Comparison of ENCODE assay signal across 8 cellular contexts in the genomic region with DNA sequence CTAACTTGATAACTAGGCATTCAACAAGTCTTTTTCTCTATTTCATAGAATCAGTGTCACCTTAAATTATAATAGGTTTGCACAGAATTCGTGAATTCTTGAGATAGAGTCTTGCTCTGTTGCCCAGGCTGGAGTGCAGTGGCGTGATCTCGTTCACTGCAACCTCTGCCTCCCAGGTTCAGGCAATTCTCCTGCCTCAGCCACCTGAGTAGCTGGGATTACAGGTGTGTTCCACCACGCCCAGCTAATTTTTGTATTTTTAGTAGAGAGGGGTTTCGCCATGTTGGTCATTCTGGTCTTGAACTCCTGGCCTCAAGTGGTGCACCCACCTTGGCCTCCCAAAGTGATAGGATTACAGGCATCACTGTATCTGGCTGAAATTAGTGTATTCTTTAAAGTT. TPM values are rescaled to one million over a fixed set of nuclear protein-coding genes. Genes with fewer than 3 reads are reported as not detected.
DNase-seq lines count a peak whose midpoint lies in the region; ATAC-seq and TF ChIP-seq lines count a peak whose summit lies in the region.
"Not testable (repeated sequence)": the region's sequence is repeated elsewhere in the genome, so short reads cannot be mapped to it uniquely, and the experiment has no call there.

No MANE protein-coding gene starts in this region.

- H3K27me3 Mint-ChIP-seq in T-cell; activated CD8-positive, alpha-beta T cell treated with anti-CD3 and anti-CD28 coated beads for 36 hours; activated naive CD4-positive, alpha-beta T cell treated with anti-CD3 and anti-CD28 coated beads, Interleukin-2, amount 10 ng/mL, durations not matched to agents 7 days and 5 days; chondrocyte (ENCODE audit: low read depth); naive thymus-derived CD8-positive, alpha-beta T cell: not testable (repeated sequence)

- H3F3A ChIP-seq in smooth muscle cell (ENCODE audit: low read depth), result not testable (repeated sequence)

- H3K4me3 Mint-ChIP-seq in T-cell; activated CD8-positive, alpha-beta T cell treated with anti-CD3 and anti-CD28 coated beads for 36 hours; activated naive CD4-positive, alpha-beta T cell treated with anti-CD3 and anti-CD28 coated beads, Interleukin-2, amount 10 ng/mL, durations not matched to agents 7 days and 5 days; chondrocyte (ENCODE audit: unreplicated experiment); naive thymus-derived CD8-positive, alpha-beta T cell: not testable (repeated sequence)

- H2AFZ ChIP-seq in smooth muscle cell (ENCODE audit: low read depth), result not testable (repeated sequence)

- peak overlapping the region in 7 of 11 experiments; percentile 60 to 76 (median 68); a peak in 13 of 22 replicates for H3K27ac ChIP-seq in BLaER1 treated with 17β-estradiol and CSF1 and Interleukin-3, amounts not matched to agents 10 nM and 100 nM
- H3K27ac ChIP-seq in smooth muscle cell (ENCODE audit: low read depth), result peak overlapping the region; percentile 45

- not testable (repeated sequence) for H3K9ac ChIP-seq in BLaER1 treated with 17β-estradiol and CSF1 and Interleukin-3, amounts not matched to agents 10 nM and 100 nM; smooth muscle cell (ENCODE audit: low read depth)

- H3K9me3 ChIP-seq in BLaER1 treated with 17β-estradiol and CSF1 and Interleukin-3, amounts not matched to agents 10 nM and 100 nM (replicated peaks in 1 of 11); smooth muscle cell (replicated peaks; ENCODE audit: low read depth): not testable (repeated sequence)

- POLR2A ChIA-PET in T-cell (lab: Charles Lee), result interaction anchor here (0.5 to 0.7 kb wide), 5 partner anchors 18 to 224 kb away, joined by 3 to 6 read pairs (median 3); no protein-coding TSS in a partner anchor
- POLR2A ChIA-PET in activated CD8-positive, alpha-beta T cell treated with anti-CD3 and anti-CD28 coated beads for 36 hours (lab: Charles Lee), result interaction anchor here (0.7 kb wide), 1 partner anchor 305 kb away, joined by 3 read pairs; no protein-coding TSS in a partner anchor
- POLR2A ChIA-PET in naive thymus-derived CD8-positive, alpha-beta T cell (lab: Charles Lee), result not testable (repeated sequence)

- peaks cover 26 to 75% (median 48%) of the 10 kb centered on the region in 11 experiments; a peak in 21 of 22 replicates for H3K36me3 ChIP-seq in BLaER1 treated with 17β-estradiol and CSF1 and Interleukin-3, amounts not matched to agents 10 nM and 100 nM
- not testable (repeated sequence) for H3K36me3 ChIP-seq in smooth muscle cell (ENCODE audit: low read depth)

- peaks cover 64% of the 10 kb centered on the region for H3K36me3 Mint-ChIP-seq in T-cell
- peaks cover 77% of the 10 kb centered on the region for H3K36me3 Mint-ChIP-seq in activated CD8-positive, alpha-beta T cell treated with anti-CD3 and anti-CD28 coated beads for 36 hours (ENCODE audit: low read depth)
- H3K36me3 Mint-ChIP-seq in activated naive CD4-positive, alpha-beta T cell treated with anti-CD3 and anti-CD28 coated beads, Interleukin-2, amount 10 ng/mL, durations not matched to agents 7 days and 5 days, result peaks cover 60% of the 10 kb centered on the region
- peaks cover 29% of the 10 kb centered on the region for H3K36me3 Mint-ChIP-seq in chondrocyte (ENCODE audit: low read depth)
- peaks cover 4 to 83% (median 5%) of the 10 kb centered on the region in 3 donors for H3K36me3 Mint-ChIP-seq in naive thymus-derived CD8-positive, alpha-beta T cell

- WGBS in smooth muscle cell (ENCODE audit: low lambda C conversion rate), result 88% methylated on average over 5 of the region's 5 CpGs

- not testable (repeated sequence) for TF ChIP-seq CTCF in activated CD8-positive, alpha-beta T cell treated with anti-CD3 and anti-CD28 coated beads for 36 hours (IDR thresholded peaks at IDR 0.05); chondrocyte (IDR thresholded peaks at IDR 0.05); smooth muscle cell (IDR thresholded peaks at IDR 0.05; ENCODE audit: borderline replicate concordance, insufficient read depth, poor library complexity, severe bottlenecking)

- not testable (repeated sequence) for H3K9me3 Mint-ChIP-seq in T-cell; activated CD8-positive, alpha-beta T cell treated with anti-CD3 and anti-CD28 coated beads for 36 hours; activated naive CD4-positive, alpha-beta T cell treated with anti-CD3 and anti-CD28 coated beads, Interleukin-2, amount 10 ng/mL, durations not matched to agents 7 days and 5 days; chondrocyte (ENCODE audit: low read depth); naive thymus-derived CD8-positive, alpha-beta T cell

- CTCF ChIA-PET in T-cell (lab: Charles Lee), result interaction anchor here (0.7 to 1.5 kb wide), 3 partner anchors 13 to 177 kb away, joined by 3 to 7 read pairs (median 4); no protein-coding TSS in a partner anchor
- CTCF ChIA-PET in activated CD8-positive, alpha-beta T cell treated with anti-CD3 and anti-CD28 coated beads for 36 hours (lab: Charles Lee), result interaction anchor here (1.4 kb wide), 1 partner anchor 15 kb away, joined by 3 read pairs; no protein-coding TSS in a partner anchor
- CTCF ChIA-PET in activated naive CD4-positive, alpha-beta T cell treated with anti-CD3 and anti-CD28 coated beads, Interleukin-2, amount 10 ng/mL, durations not matched to agents 7 days and 5 days (lab: Charles Lee), result not testable (repeated sequence)

- peak; percentile 36 for TF ChIP-seq POLR2A in GM19193 (IDR thresholded peaks at IDR 0.05; ENCODE audit: extremely low read depth, insufficient read depth, insufficient read length)

- ATAC-seq in T-cell (replicated peaks in 1 of 4); activated CD8-positive, alpha-beta T cell treated with anti-CD3 and anti-CD28 coated beads for 36 hours; naive thymus-derived CD8-positive, alpha-beta T cell: not testable (repeated sequence)

- H3K27ac Mint-ChIP-seq in T-cell, result peak overlapping the region; percentile 17 to 64
- peak overlapping the region; percentile 8 for H3K27ac Mint-ChIP-seq in activated CD8-positive, alpha-beta T cell treated with anti-CD3 and anti-CD28 coated beads for 36 hours
- H3K27ac Mint-ChIP-seq in activated naive CD4-positive, alpha-beta T cell treated with anti-CD3 and anti-CD28 coated beads, Interleukin-2, amount 10 ng/mL, durations not matched to agents 7 days and 5 days, result peak overlapping the region; percentile 47
- peak overlapping the region; percentile 34 for H3K27ac Mint-ChIP-seq in chondrocyte (ENCODE audit: unreplicated experiment)
- H3K27ac Mint-ChIP-seq in naive thymus-derived CD8-positive, alpha-beta T cell, result peak overlapping the region in 9 of 10 donors; percentile 1 to 90 (median 49)

- H4K20me1 ChIP-seq in BLaER1 treated with 17β-estradiol and CSF1 and Interleukin-3, amounts not matched to agents 10 nM and 100 nM; smooth muscle cell (ENCODE audit: low read depth): not testable (repeated sequence)

- peaks cover 12 to 52% (median 42%) of the 10 kb centered on the region in 10 experiments for H3K4me1 ChIP-seq in BLaER1 treated with 17β-estradiol and CSF1 and Interleukin-3, amounts not matched to agents 10 nM and 100 nM
- H3K4me1 ChIP-seq in smooth muscle cell (ENCODE audit: low read depth), result not testable (repeated sequence)

- not testable (repeated sequence) for H3K27me3 ChIP-seq in BLaER1 treated with 17β-estradiol and CSF1 and Interleukin-3, amounts not matched to agents 10 nM and 100 nM; smooth muscle cell (ENCODE audit: low read depth)

- not testable (repeated sequence) for H3K4me3 ChIP-seq in BLaER1 treated with 17β-estradiol and CSF1 and Interleukin-3, amounts not matched to agents 10 nM and 100 nM; smooth muscle cell

- H3K4me2 ChIP-seq in BLaER1 treated with 17β-estradiol and CSF1 and Interleukin-3, amounts not matched to agents 10 nM and 100 nM, result peak overlapping the region in 4 of 11 experiments; percentile 17 to 86 (median 66); a peak in 4 of 22 replicates
- H3K4me2 ChIP-seq in smooth muscle cell, result not testable (repeated sequence)

- intact Hi-C loops in activated CD8-positive, alpha-beta T cell treated with anti-CD3 and anti-CD28 coated beads for 36 hours (cut with micrococcal nuclease), result not testable (repeated sequence)

- H3K4me1 Mint-ChIP-seq in T-cell (peaks cover 35 to 52% (median 39%) of the 10 kb centered on the region in 3 donors), chondrocyte (ENCODE audit: low read depth) (peaks cover 28% of the 10 kb centered on the region)
- peaks cover 31% of the 10 kb centered on the region for H3K4me1 Mint-ChIP-seq in activated CD8-positive, alpha-beta T cell treated with anti-CD3 and anti-CD28 coated beads for 36 hours (ENCODE audit: low read depth)
- H3K4me1 Mint-ChIP-seq in activated naive CD4-positive, alpha-beta T cell treated with anti-CD3 and anti-CD28 coated beads, Interleukin-2, amount 10 ng/mL, durations not matched to agents 7 days and 5 days, result peaks cover 23% of the 10 kb centered on the region
- H3K4me1 Mint-ChIP-seq in naive thymus-derived CD8-positive, alpha-beta T cell, result peaks cover 25 to 48% (median 34%) of the 10 kb centered on the region in 4 donors

- H3K79me2 ChIP-seq in smooth muscle cell (ENCODE audit: low read depth), result not testable (repeated sequence)

- not testable (repeated sequence) for DNase-seq in T-cell; activated CD8-positive, alpha-beta T cell treated with anti-CD3 and anti-CD28 coated beads for 36 hours; activated naive CD4-positive, alpha-beta T cell treated with anti-CD3 and anti-CD28 coated beads, Interleukin-2, amount 10 ng/mL, durations not matched to agents 7 days and 5 days; chondrocyte (ENCODE audit: low spot score); naive thymus-derived CD8-positive, alpha-beta T cell; smooth muscle cell (lab: John Stamatoyannopoulos, UW; ENCODE audit: unreplicated experiment)

RNA-seq across cellular contexts. Expression of a gene that starts 52.9 kb away (rescaled TPM):
- total RNA-seq in T-cell, result 100 to 1,000 TPM in 3 of 5 donors, 10 to 100 TPM in 2; 77.6 to 229 (median 152) TPM
- 100 to 1,000 TPM; 293 to 311 TPM for total RNA-seq in activated CD8-positive, alpha-beta T cell treated with anti-CD3 and anti-CD28 coated beads for 36 hours
- 71.5 to 143 TPM (median 140 TPM) in 3 replicates for total RNA-seq in chondrocyte
- total RNA-seq in naive thymus-derived CD8-positive, alpha-beta T cell, result 10 to 100 TPM; 62.8 to 74.9 TPM
- 100 to 1,000 TPM; 154 to 231 (median 217) TPM for polyA plus RNA-seq in naive thymus-derived CD8-positive, alpha-beta T cell
- 66.5 and 74.6 TPM in 2 replicates for total RNA-seq in smooth muscle cell
- polyA plus RNA-seq in smooth muscle cell, result 30.5 and 33.7 TPM in 2 replicates
